In the genomic region with DNA sequence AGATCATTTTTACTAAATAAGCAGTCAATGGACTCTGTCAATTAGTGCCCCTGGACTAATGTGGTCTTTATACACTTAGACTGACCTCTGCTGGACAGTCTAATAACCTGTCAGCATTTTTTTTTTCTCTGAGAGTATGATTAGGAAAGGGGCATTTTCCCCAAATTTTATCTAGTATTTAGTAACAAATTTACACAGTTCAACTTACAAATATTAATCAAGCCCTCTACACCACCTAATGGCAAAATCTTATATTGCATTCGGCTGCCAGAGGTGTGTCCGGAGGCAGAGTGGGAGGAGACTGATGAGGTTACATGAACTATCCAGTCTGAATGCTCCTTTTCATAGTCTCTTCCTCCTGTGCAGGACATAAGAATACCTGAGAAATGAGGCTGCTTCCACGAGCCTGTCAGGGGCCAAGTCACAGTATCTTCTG, we compare ENCODE assay signal across 8 cellular contexts. TPM values are rescaled to one million over a fixed set of nuclear protein-coding genes. Genes with fewer than 3 reads are reported as not detected.
DNase-seq lines count a peak whose midpoint lies in the region; ATAC-seq and TF ChIP-seq lines count a peak whose summit lies in the region.

No MANE protein-coding gene starts in this region.

- H3K9me3 Mint-ChIP-seq in effector memory CD8-positive, alpha-beta T cell, result no peaks in the 10 kb centered on the region

- H3K4me3 Mint-ChIP-seq in effector memory CD8-positive, alpha-beta T cell, result peak overlapping the region in 1 of 2 donors; percentile 4

- no peak overlapping the region for H3K4me3 ChIP-seq in thoracic aorta

- TF ChIP-seq CTCF in GM13977 (IDR thresholded peaks at IDR 0.05; ENCODE audit: extremely low read depth, insufficient read depth, missing control alignments), result peak; percentile 43
- TF ChIP-seq CTCF in thoracic aorta (IDR thresholded peaks at IDR 0.05), result peak; percentile 55

- H3K9me3 ChIP-seq in thoracic aorta, result no peaks in the 10 kb centered on the region

- ATAC-seq in HG03095 (IDR thresholded peaks at IDR 0.05; ENCODE audit: unreplicated experiment) (peak; percentile 59), thoracic aorta (ENCODE audit: insufficient number of reproducible peaks, low FRiP score, low read depth) (peak; percentile 41)
- ATAC-seq in effector memory CD8-positive, alpha-beta T cell (replicated peaks), result peak; percentile 95

- H3K27ac ChIP-seq in thoracic aorta, result peak overlapping the region in 1 of 2 donors; percentile 36

- H3K27me3 ChIP-seq in thoracic aorta (replicated peaks; ENCODE audit: insufficient read depth), result no peaks in the 10 kb centered on the region

- no peaks in the 10 kb centered on the region for H3K4me1 ChIP-seq in thoracic aorta (ENCODE audit: control insufficient read depth in 1 of 2, low read depth in 2 of 2)

- in situ Hi-C loops in GM13977 (cut with MboI; ENCODE audit: low pct_unique_long_range_greater_than_20kb, low sequenced_read_pairs, unreplicated experiment), result loop anchor here (25.0 kb wide), 1 partner anchor 295 kb away; no protein-coding TSS in a partner anchor

- peaks cover 10 to 12% of the 10 kb centered on the region in 2 donors for H3K4me1 Mint-ChIP-seq in effector memory CD8-positive, alpha-beta T cell (ENCODE audit: low read depth in 2 of 2)

- H3K36me3 ChIP-seq in thoracic aorta, result peaks cover under 1% of the 10 kb centered on the region

- peak; percentile 70 for DNase-seq in AG08395 (ENCODE audit: low spot score)
- DNase-seq in GM13977 (ENCODE audit: low spot score), result peak; percentile 39
- peak; percentile 52 to 79 for DNase-seq in NCI-H524 (lab: John Stamatoyannopoulos, UW)
- peak; percentile 60 for DNase-seq in activated CD4-positive, alpha-beta T cell treated with anti-CD3 and anti-CD28 coated beads for 48 hours
- DNase-seq in effector memory CD8-positive, alpha-beta T cell, result peak; percentile 70 to 72 (median 71)
- peak; percentile 68 for DNase-seq in myocyte (ENCODE audit: low read depth)
- peak; percentile 13 for DNase-seq in thoracic aorta (ENCODE audit: low spot score)

- no peaks in the 10 kb centered on the region for H3K27me3 Mint-ChIP-seq in effector memory CD8-positive, alpha-beta T cell

- no peak overlapping the region for H3K27ac Mint-ChIP-seq in effector memory CD8-positive, alpha-beta T cell

- peaks cover 5% of the 10 kb centered on the region for H3K36me3 Mint-ChIP-seq in effector memory CD8-positive, alpha-beta T cell (ENCODE audit: insufficient read depth)

RNA-seq across cellular contexts. Expression of gene COLQ, which starts 36.0 kb away (rescaled TPM):
- 2.9 and 24.8 TPM in 2 replicates for total RNA-seq in myocyte
- 2.5 TPM for polyA plus RNA-seq in myocyte (2012)
- total RNA-seq in thoracic aorta, result 1 to 10 TPM; 3.2 to 9.3 TPM

RNA-seq across cellular contexts. Expression of gene HACL1, which starts 43.8 kb away (rescaled TPM):
- total RNA-seq in myocyte (11.2 and 11.7 TPM in 2 replicates), thoracic aorta (10 to 100 TPM; 14.5 to 21.6 TPM)
- 10.2 TPM for polyA plus RNA-seq in myocyte (2012)

RNA-seq across cellular contexts. Expression of gene BTD, which starts 44.0 kb away (rescaled TPM):
- total RNA-seq in myocyte (22.9 and 26.7 TPM in 2 replicates), thoracic aorta (10 to 100 TPM; 19.4 to 23.3 TPM)
- 20.9 TPM for polyA plus RNA-seq in myocyte (2012)

Comparison
In these comparisons a context has a peak if more than half of its experiments do, and no peak if none do; other contexts are left out.
1. DNase-seq: peak in every context shown above with its lines; median percentile 71 in effector memory CD8-positive, alpha-beta T cell; 70 in AG08395; 68 in myocyte; 66 in NCI-H524; 60 in activated CD4-positive, alpha-beta T cell treated with anti-CD3 and anti-CD28 coated beads for 48 hours; 39 in GM13977; 13 in thoracic aorta.
2. ATAC-seq: peak in every context shown above with its lines; median percentile 95 in effector memory CD8-positive, alpha-beta T cell; 59 in HG03095; 41 in thoracic aorta.